Comparison of ENCODE assay signal across 9 cellular contexts in the genomic region with DNA sequence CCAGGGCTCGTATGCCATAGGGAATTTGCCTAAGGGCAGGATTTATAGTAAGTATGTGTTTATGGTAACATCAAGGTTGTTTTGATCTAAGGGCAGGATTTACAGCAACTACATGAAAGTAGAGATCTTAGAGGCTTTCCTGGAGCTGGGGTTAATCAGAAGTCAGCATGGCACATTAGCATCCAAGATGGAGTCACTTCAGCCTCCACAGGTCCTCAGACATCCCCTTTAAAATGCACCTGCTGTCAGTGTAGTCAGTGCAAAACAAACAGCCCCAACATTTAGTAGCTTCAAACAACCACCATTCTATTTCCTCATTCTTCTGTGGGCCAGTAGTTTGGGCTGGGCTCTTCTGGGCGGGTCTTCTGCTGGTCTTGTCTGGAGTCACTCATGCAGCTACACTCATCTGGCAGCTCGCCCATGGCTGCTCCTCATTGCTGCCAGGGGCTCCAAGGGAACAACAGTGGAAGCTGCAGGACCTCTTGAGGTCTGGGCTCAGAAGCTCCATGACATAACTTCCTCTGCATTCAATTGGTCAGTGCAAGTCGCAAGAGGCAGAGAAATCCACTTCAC.
DNase-seq lines count a peak whose midpoint lies in the region; ATAC-seq and TF ChIP-seq lines count a peak whose summit lies in the region.
"Had no signal": no experiment of that assay in that cellular context is flagged by ENCODE, and none has a peak within 500 bp of the region (broad histone marks: within the 10 kb centered on the region; RNA-seq: fewer than 3 reads in every experiment).

No MANE protein-coding gene starts in this region.

- ATAC-seq in HG02981 (IDR thresholded peaks at IDR 0.05; ENCODE audit: unreplicated experiment) (no peak), GM21528 (IDR thresholded peaks at IDR 0.05; ENCODE audit: low FRiP score, unreplicated experiment) (no peak)

- no peaks in the 10 kb centered on the region for H3K36me3 ChIP-seq in right atrium auricular region

- TF ChIP-seq CTCF in 22Rv1 (IDR thresholded peaks at IDR 0.05), result no peak
- no peak for TF ChIP-seq CTCF in right atrium auricular region (IDR thresholded peaks at IDR 0.05)

- no peaks in the 10 kb centered on the region for H3K4me1 ChIP-seq in right atrium auricular region

- peaks cover 0 to 5% of the 10 kb centered on the region in 2 donors for H3K9me3 ChIP-seq in right atrium auricular region

- no peaks in the 10 kb centered on the region for H3K27me3 ChIP-seq in right atrium auricular region

- DNase-seq in HS-27A (ENCODE audit: low read depth), result peak; percentile 9
- peak; percentile 91 for DNase-seq in SW480 (ENCODE audit: low spot score)
- peak; percentile 62 for DNase-seq in right atrium auricular region (ENCODE audit: low spot score)
- no peak for DNase-seq in foreskin melanocyte
- DNase-seq in activated naive CD4-positive, alpha-beta T cell (lab: John Stamatoyannopoulos, UW), result no peak
- DNase-seq: H9 had no signal

- H3K4me3 ChIP-seq in right atrium auricular region, result no peak overlapping the region

- H3K27ac ChIP-seq in 22Rv1, result peak overlapping the region; percentile 81
- H3K27ac ChIP-seq in right atrium auricular region, result no peak overlapping the region

Comparison
In these comparisons a context has a peak if more than half of its experiments do, and no peak if none do; other contexts are left out.
1. DNase-seq: peak in HS-27A (single experiment), SW480 (single experiment) and right atrium auricular region (single experiment); none in foreskin melanocyte (single experiment) and activated naive CD4-positive, alpha-beta T cell (0 of 4).